In genomic region chr1:38559180-38559874, GRCh38 we compare ENCODE assay signal across 1 cellular context.
TF ChIP-seq lines count a peak whose summit lies in the region.

No MANE protein-coding gene starts in this region.

TF ChIP-seq in GM12878, 131 proteins besides CTCF, POLR2A, EP300 and RAD21 (continued from another document):
- TF ChIP-seq, protein P1, sequence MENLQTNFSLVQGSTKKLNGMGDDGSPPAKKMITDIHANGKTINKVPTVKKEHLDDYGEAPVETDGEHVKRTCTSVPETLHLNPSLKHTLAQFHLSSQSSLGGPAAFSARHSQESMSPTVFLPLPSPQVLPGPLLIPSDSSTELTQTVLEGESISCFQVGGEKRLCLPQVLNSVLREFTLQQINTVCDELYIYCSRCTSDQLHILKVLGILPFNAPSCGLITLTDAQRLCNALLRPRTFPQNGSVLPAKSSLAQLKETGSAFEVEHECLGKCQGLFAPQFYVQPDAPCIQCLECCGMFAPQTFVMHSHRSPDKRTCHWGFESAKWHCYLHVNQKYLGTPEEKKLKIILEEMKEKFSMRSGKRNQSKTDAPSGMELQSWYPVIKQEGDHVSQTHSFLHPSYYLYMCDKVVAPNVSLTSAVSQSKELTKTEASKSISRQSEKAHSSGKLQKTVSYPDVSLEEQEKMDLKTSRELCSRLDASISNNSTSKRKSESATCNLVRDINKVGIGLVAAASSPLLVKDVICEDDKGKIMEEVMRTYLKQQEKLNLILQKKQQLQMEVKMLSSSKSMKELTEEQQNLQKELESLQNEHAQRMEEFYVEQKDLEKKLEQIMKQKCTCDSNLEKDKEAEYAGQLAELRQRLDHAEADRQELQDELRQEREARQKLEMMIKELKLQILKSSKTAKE (IDR thresholded peaks at IDR 0.05; ENCODE audit: low read depth, poor library complexity, severe bottlenecking), result no peak
- no peak for TF ChIP-seq REST (IDR thresholded peaks at IDR 0.05; ENCODE audit: low read depth, low read length)
- TF ChIP-seq SP1 (IDR thresholded peaks at IDR 0.05; ENCODE audit: low read depth, low read length), result peak; percentile 72
- TF ChIP-seq KAT2A (conservative IDR thresholded peaks at IDR 0.05; ENCODE audit: control insufficient read depth, low read depth, low read length), result no peak
- peak; percentile 89; the same call in 1 of the 2 replicates for TF ChIP-seq MTA3 (IDR thresholded peaks at IDR 0.05; ENCODE audit: borderline replicate concordance, low read length)
- no peak for TF ChIP-seq ZZZ3 (IDR thresholded peaks at IDR 0.05; ENCODE audit: control insufficient read depth, insufficient read length, low read depth)
- TF ChIP-seq EGR1 (IDR thresholded peaks at IDR 0.05; ENCODE audit: borderline replicate concordance in 1 of 2, low read depth in 2 of 2, low read length in 2 of 2), result no peak
- peak; percentile 38; the same call in 1 of the 2 replicates for TF ChIP-seq YY1 (IDR thresholded peaks at IDR 0.05; ENCODE audit: low read depth, low read length)
- peak; percentile 27; the same call in 1 of the 2 replicates for TF ChIP-seq ATF7 (IDR thresholded peaks at IDR 0.05; ENCODE audit: low read depth)
- TF ChIP-seq NFXL1 (IDR thresholded peaks at IDR 0.05; ENCODE audit: borderline replicate concordance), result no peak
- no peak for TF ChIP-seq POLR2AphosphoS2 (IDR thresholded peaks at IDR 0.05; ENCODE audit: low read depth, low read length)
- 0 out of 2 replicates have a peak, but pooled peaks have one; percentile 52 for TF ChIP-seq TCF7 (IDR thresholded peaks at IDR 0.05; ENCODE audit: borderline replicate concordance)
- TF ChIP-seq NFIC (IDR thresholded peaks at IDR 0.05; ENCODE audit: low read depth, low read length), result peak; percentile 69; the same call in 1 of the 2 replicates
